33 cellular contexts compared by ENCODE assay signal in genomic region chr5:15492545-15492944, GRCh38. TPM values are rescaled to one million over a fixed set of nuclear protein-coding genes. Genes with fewer than 3 reads are reported as not detected.
"Had no signal": no experiment of that assay in that cellular context is flagged by ENCODE, and none has a peak within 500 bp of the region (broad histone marks: within the 10 kb centered on the region; RNA-seq: fewer than 3 reads in every experiment).

No MANE protein-coding gene starts in this region.

- H3K9me3 ChIP-seq: heart left ventricle, ovary, stomach, tibial artery, upper lobe of right lung had no signal

- H3K4me3 Mint-ChIP-seq: activated naive CD4-positive, alpha-beta T cell treated with anti-CD3 and anti-CD28 coated beads for 36 hours; activated naive CD8-positive, alpha-beta T cell treated with anti-CD3 and anti-CD28 coated beads, Interleukin-2, amount 10 ng/mL, durations not matched to agents 7 days and 5 days; activated T-helper 1 cell treated with anti-CD3 and anti-CD28 coated beads, Interleukin-12 subunit alpha, Interleukin-12 subunit beta, Interleukin-2, Interleukin-4 antibody, amounts not matched to agents 30 ng/mL and 10 ng/mL and 1 ng/mL, durations not matched to agents 14 hours and 24 hours and 36 hours; dendritic cell treated with granulocyte-macrophage colony-stimulating factor and Interleukin-4, amounts not matched to agents 40 ng/mL and 50 ng/mL, for 4 days; naive thymus-derived CD4-positive, alpha-beta T cell; stimulated activated naive B cell treated with anti-CD40 and anti-IgM and Interleukin-4, amounts not matched to agents 10 μg/mL and 1 μg/mL and 100 μg/mL, for 72 hours; T-helper 1 cell treated with Interleukin-12 subunit alpha and Interleukin-12 subunit beta and Interleukin-4 antibody, amounts not matched to agents 30 μg/mL and 1 μg/mL, for 36 hours had no signal

- H3K27ac ChIP-seq: brain microvascular endothelial cell, heart left ventricle, ovary, stomach, tibial artery, upper lobe of right lung, VCaP had no signal

- H3K4me3 ChIP-seq: heart left ventricle, ovary, smooth muscle cell, stomach, tibial artery, upper lobe of right lung had no signal

- H3K27me3 Mint-ChIP-seq: activated naive CD8-positive, alpha-beta T cell treated with anti-CD3 and anti-CD28 coated beads, Interleukin-2, amount 10 ng/mL, durations not matched to agents 7 days and 5 days had no signal

- ATAC-seq: activated CD4-positive, CD25-positive, alpha-beta regulatory T cell treated with anti-CD3 and anti-CD28 coated beads, Interleukin-2, amount 50 U/mL, for 24 hours; heart left ventricle; naive thymus-derived CD4-positive, alpha-beta T cell; stimulated activated naive B cell treated with anti-CD40 and anti-IgM and Interleukin-4, amounts not matched to agents 10 μg/mL and 1 μg/mL and 100 μg/mL, for 72 hours; upper lobe of right lung had no signal

- DNase-seq: activated CD4-positive, alpha-beta T cell treated with anti-CD3 and anti-CD28 coated beads for 48 hours; activated CD4-positive, alpha-beta T cell treated with anti-CD3 and anti-CD28 coated beads, Interleukin-2, amount 50 U/mL, for 48 hours; activated CD8-positive, alpha-beta memory T cell treated with anti-CD3 and anti-CD28 coated beads, Interleukin-2, amount 50 U/mL, for 4 hours; activated effector memory CD4-positive, alpha-beta T cell treated with anti-CD3 and anti-CD28 coated beads, Interleukin-2, amount 50 U/mL, for 16 hours; activated naive CD4-positive, alpha-beta T cell treated with anti-CD3 and anti-CD28 coated beads for 36 hours; activated naive CD8-positive, alpha-beta T cell treated with anti-CD3 and anti-CD28 coated beads, Interleukin-2, amount 10 ng/mL, durations not matched to agents 7 days and 5 days; activated T-cell treated with anti-CD3 and anti-CD28 coated beads, Interleukin-2, amount 50 U/mL, for 1 hour; amniotic stem cell; brain microvascular endothelial cell; caudate nucleus; effector CD4-positive, alpha-beta T cell; heart left ventricle; hypothalamus; midbrain; naive thymus-derived CD4-positive, alpha-beta T cell; ovary; retina; stimulated activated CD4-positive, alpha-beta T cell treated with anti-CD3 and anti-CD28 coated beads, Interleukin-2, amount 100 ng/mL, for 24 hours; stimulated activated naive B cell treated with anti-CD40 and anti-IgM and Interleukin-4, amounts not matched to agents 10 μg/mL and 1 μg/mL and 100 μg/mL, for 72 hours; stomach; T-helper 9 cell; tibial artery; upper lobe of right lung had no signal

- H3K36me3 Mint-ChIP-seq: activated naive CD8-positive, alpha-beta T cell treated with anti-CD3 and anti-CD28 coated beads, Interleukin-2, amount 10 ng/mL, durations not matched to agents 7 days and 5 days; naive thymus-derived CD4-positive, alpha-beta T cell; stimulated activated naive B cell treated with anti-CD40 and anti-IgM and Interleukin-4, amounts not matched to agents 10 μg/mL and 1 μg/mL and 100 μg/mL, for 72 hours had no signal

- H3K27me3 ChIP-seq: heart left ventricle, ovary, stomach, tibial artery, upper lobe of right lung had no signal

- H3K36me3 ChIP-seq: brain microvascular endothelial cell, heart left ventricle, ovary, stomach, tibial artery, upper lobe of right lung had no signal

- H3K27ac Mint-ChIP-seq: activated naive CD4-positive, alpha-beta T cell treated with anti-CD3 and anti-CD28 coated beads for 36 hours; activated naive CD8-positive, alpha-beta T cell treated with anti-CD3 and anti-CD28 coated beads, Interleukin-2, amount 10 ng/mL, durations not matched to agents 7 days and 5 days; activated T-helper 1 cell treated with anti-CD3 and anti-CD28 coated beads, Interleukin-12 subunit alpha, Interleukin-12 subunit beta, Interleukin-2, Interleukin-4 antibody, amounts not matched to agents 30 ng/mL and 10 ng/mL and 1 ng/mL, durations not matched to agents 14 hours and 24 hours and 36 hours; dendritic cell treated with granulocyte-macrophage colony-stimulating factor and Interleukin-4, amounts not matched to agents 40 ng/mL and 50 ng/mL, for 4 days; naive thymus-derived CD4-positive, alpha-beta T cell; progenitor cell of endocrine pancreas; stimulated activated naive B cell treated with anti-CD40 and anti-IgM and Interleukin-4, amounts not matched to agents 10 μg/mL and 1 μg/mL and 100 μg/mL, for 72 hours; T-helper 1 cell treated with Interleukin-12 subunit alpha and Interleukin-12 subunit beta and Interleukin-4 antibody, amounts not matched to agents 30 μg/mL and 1 μg/mL, for 36 hours had no signal

- H3K4me1 ChIP-seq: stomach, tibial artery, upper lobe of right lung had no signal

- H3K4me2 ChIP-seq: smooth muscle cell had no signal

- H3K4me1 Mint-ChIP-seq: activated naive CD8-positive, alpha-beta T cell treated with anti-CD3 and anti-CD28 coated beads, Interleukin-2, amount 10 ng/mL, durations not matched to agents 7 days and 5 days; naive thymus-derived CD4-positive, alpha-beta T cell; stimulated activated naive B cell treated with anti-CD40 and anti-IgM and Interleukin-4, amounts not matched to agents 10 μg/mL and 1 μg/mL and 100 μg/mL, for 72 hours had no signal

- H3K9me3 Mint-ChIP-seq: activated naive CD8-positive, alpha-beta T cell treated with anti-CD3 and anti-CD28 coated beads, Interleukin-2, amount 10 ng/mL, durations not matched to agents 7 days and 5 days; activated T-helper 1 cell treated with anti-CD3 and anti-CD28 coated beads, Interleukin-12 subunit alpha, Interleukin-12 subunit beta, Interleukin-2, Interleukin-4 antibody, amounts not matched to agents 30 ng/mL and 10 ng/mL and 1 ng/mL, durations not matched to agents 14 hours and 24 hours and 36 hours had no signal

- FAIRE-seq: astrocyte, TTC549 had no signal

RNA-seq across cellular contexts. Expression of gene FBXL7, which starts 7.4 kb away (rescaled TPM):
- total RNA-seq: activated CD8-positive, alpha-beta memory T cell treated with anti-CD3 and anti-CD28 coated beads for 36 hours; activated naive CD4-positive, alpha-beta T cell treated with anti-CD3 and anti-CD28 coated beads for 36 hours; activated naive CD8-positive, alpha-beta T cell treated with anti-CD3 and anti-CD28 coated beads, Interleukin-2, amount 10 ng/mL, durations not matched to agents 7 days and 5 days; activated T-helper 1 cell treated with anti-CD3 and anti-CD28 coated beads, Interleukin-12 subunit alpha, Interleukin-12 subunit beta, Interleukin-2, Interleukin-4 antibody, amounts not matched to agents 30 ng/mL and 10 ng/mL and 1 ng/mL, durations not matched to agents 14 hours and 24 hours and 36 hours; naive thymus-derived CD4-positive, alpha-beta T cell had no signal
- polyA plus RNA-seq: naive thymus-derived CD4-positive, alpha-beta T cell had no signal
